18 cellular contexts compared by ENCODE assay signal in the genomic region with DNA sequence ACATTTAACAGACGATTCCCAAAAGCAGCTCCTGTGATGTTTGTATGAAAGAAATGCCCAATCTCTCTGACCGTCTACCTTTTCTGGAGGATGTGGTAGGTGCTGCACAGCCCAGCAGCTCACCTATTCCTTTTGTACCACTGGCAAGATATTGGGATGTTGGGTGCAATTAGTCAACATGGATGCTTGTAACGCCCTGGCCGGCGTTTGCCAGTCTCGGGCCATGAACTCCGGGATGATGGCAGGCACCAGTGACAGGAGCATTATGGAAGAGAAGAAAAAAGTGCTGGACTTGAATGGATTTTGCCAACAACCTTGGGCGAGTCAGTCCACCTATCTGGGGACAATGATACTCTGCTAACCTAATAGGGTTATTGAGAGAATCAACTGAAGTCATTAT.
DNase-seq lines count a peak whose midpoint lies in the region; ATAC-seq lines count a peak whose summit lies in the region.
"Had no signal": no experiment of that assay in that cellular context is flagged by ENCODE, and none has a peak within 500 bp of the region (broad histone marks: within the 10 kb centered on the region; RNA-seq: fewer than 3 reads in every experiment).

No MANE protein-coding gene starts in this region.

- H3K36me3 Mint-ChIP-seq in activated T-cell treated with anti-CD3 and anti-CD28 coated beads, Interleukin-2, amount 50 U/mL, for 72 hours (ENCODE audit: insufficient read depth in 2 of 2), result peaks cover 0 to 2% of the 10 kb centered on the region in 2 donors
- H3K36me3 Mint-ChIP-seq in activated T-cell treated with anti-CD3 and anti-CD28 coated beads, Interleukin-2, amount 50 U/mL, for 4 hours (ENCODE audit: insufficient read depth), result no peaks in the 10 kb centered on the region
- no peaks in the 10 kb centered on the region for H3K36me3 Mint-ChIP-seq in activated naive CD8-positive, alpha-beta T cell
- H3K36me3 Mint-ChIP-seq: CD8-positive, alpha-beta memory T cell had no signal

- H3K4me2 ChIP-seq in skeletal muscle satellite cell (ENCODE audit: low read length), result peak overlapping the region; percentile 33

- H3K4me3 ChIP-seq in skeletal muscle satellite cell (ENCODE audit: low read length), result peak overlapping the region; percentile 39
- H3K4me3 ChIP-seq: ascending aorta, testis had no signal

- no peak overlapping the region for H3K9ac ChIP-seq in skeletal muscle satellite cell (ENCODE audit: low read depth, low read length)

- H3K9me3 Mint-ChIP-seq in activated T-cell treated with anti-CD3 and anti-CD28 coated beads, Interleukin-2, amount 50 U/mL, for 72 hours, result no peaks in the 10 kb centered on the region
- no peaks in the 10 kb centered on the region for H3K9me3 Mint-ChIP-seq in activated T-cell treated with anti-CD3 and anti-CD28 coated beads, Interleukin-2, amount 50 U/mL, for 4 hours
- no peaks in the 10 kb centered on the region for H3K9me3 Mint-ChIP-seq in activated naive CD8-positive, alpha-beta T cell (ENCODE audit: low read depth)
- H3K9me3 Mint-ChIP-seq: CD8-positive, alpha-beta memory T cell; endodermal cell had no signal

- ATAC-seq in activated T-cell treated with anti-CD3 and anti-CD28 coated beads, Interleukin-2, amount 50 U/mL, for 72 hours (replicated peaks in 1 of 2), result no peak
- no peak for ATAC-seq in activated T-cell treated with anti-CD3 and anti-CD28 coated beads, Interleukin-2, amount 50 U/mL, for 4 hours
- peak; percentile 10 for ATAC-seq in HG03045 (IDR thresholded peaks at IDR 0.05; ENCODE audit: unreplicated experiment)
- no peak for ATAC-seq in HG02973 (IDR thresholded peaks at IDR 0.05; ENCODE audit: unreplicated experiment)
- ATAC-seq: left ventricle myocardium superior had no signal

- no peaks in the 10 kb centered on the region for H3K9me3 ChIP-seq in skeletal muscle satellite cell (replicated peaks; ENCODE audit: low read length)
- H3K9me3 ChIP-seq: ascending aorta, testis had no signal

- H3K27me3 Mint-ChIP-seq in activated T-cell treated with anti-CD3 and anti-CD28 coated beads, Interleukin-2, amount 50 U/mL, for 72 hours (ENCODE audit: low read depth), result no peaks in the 10 kb centered on the region
- H3K27me3 Mint-ChIP-seq in activated T-cell treated with anti-CD3 and anti-CD28 coated beads, Interleukin-2, amount 50 U/mL, for 4 hours (ENCODE audit: low read depth), result no peaks in the 10 kb centered on the region
- no peaks in the 10 kb centered on the region for H3K27me3 Mint-ChIP-seq in activated naive CD8-positive, alpha-beta T cell

- no peaks in the 10 kb centered on the region for H3K27me3 ChIP-seq in skeletal muscle satellite cell (ENCODE audit: control insufficient read depth, insufficient read depth, low read length)
- H3K27me3 ChIP-seq: ascending aorta, testis had no signal

- H3K36me3 ChIP-seq in skeletal muscle satellite cell (ENCODE audit: insufficient read depth, low read length), result no peaks in the 10 kb centered on the region
- H3K36me3 ChIP-seq: ascending aorta had no signal

- H3K27ac Mint-ChIP-seq in activated T-cell treated with anti-CD3 and anti-CD28 coated beads, Interleukin-2, amount 50 U/mL, for 72 hours, result no peak overlapping the region
- peak overlapping the region; percentile 85 for H3K27ac Mint-ChIP-seq in activated naive CD8-positive, alpha-beta T cell
- H3K27ac Mint-ChIP-seq: CD8-positive, alpha-beta memory T cell; endodermal cell had no signal

- H3K4me1 ChIP-seq in skeletal muscle satellite cell (ENCODE audit: control insufficient read depth, insufficient read depth, low read length), result peaks cover 35% of the 10 kb centered on the region
- H3K4me1 ChIP-seq: testis had no signal

- peaks cover 84% of the 10 kb centered on the region for H3K4me1 Mint-ChIP-seq in activated T-cell treated with anti-CD3 and anti-CD28 coated beads, Interleukin-2, amount 50 U/mL, for 72 hours (ENCODE audit: low read depth)
- peaks cover 35% of the 10 kb centered on the region for H3K4me1 Mint-ChIP-seq in activated T-cell treated with anti-CD3 and anti-CD28 coated beads, Interleukin-2, amount 50 U/mL, for 4 hours (ENCODE audit: low read depth)
- peaks cover 35% of the 10 kb centered on the region for H3K4me1 Mint-ChIP-seq in activated naive CD8-positive, alpha-beta T cell (ENCODE audit: low read depth)

- DNase-seq in activated T-cell treated with anti-CD3 and anti-CD28 coated beads, Interleukin-2, amount 50 U/mL, for 72 hours, result no peak
- no peak for DNase-seq in activated T-cell treated with anti-CD3 and anti-CD28 coated beads, Interleukin-2, amount 50 U/mL, for 4 hours
- DNase-seq in HCEC 1CT (no peak), AG08395 (ENCODE audit: low spot score) (no peak)
- DNase-seq: CD8-positive, alpha-beta memory T cell; DMS79 treated with DMSO at 0.1 percent for 48 hours; endodermal cell; head of caudate nucleus; left ventricle myocardium superior; NCI-H1694; NCI-H774; retina; testis had no signal

- peak overlapping the region; percentile 66 to 71 for H3K4me3 Mint-ChIP-seq in activated T-cell treated with anti-CD3 and anti-CD28 coated beads, Interleukin-2, amount 50 U/mL, for 72 hours
- H3K4me3 Mint-ChIP-seq in activated T-cell treated with anti-CD3 and anti-CD28 coated beads, Interleukin-2, amount 50 U/mL, for 4 hours, result no peak overlapping the region
- H3K4me3 Mint-ChIP-seq in activated naive CD8-positive, alpha-beta T cell, result peak overlapping the region; percentile 20
- H3K4me3 Mint-ChIP-seq: CD8-positive, alpha-beta memory T cell; endodermal cell had no signal
